17 cellular contexts compared by ENCODE assay signal in the genomic region with DNA sequence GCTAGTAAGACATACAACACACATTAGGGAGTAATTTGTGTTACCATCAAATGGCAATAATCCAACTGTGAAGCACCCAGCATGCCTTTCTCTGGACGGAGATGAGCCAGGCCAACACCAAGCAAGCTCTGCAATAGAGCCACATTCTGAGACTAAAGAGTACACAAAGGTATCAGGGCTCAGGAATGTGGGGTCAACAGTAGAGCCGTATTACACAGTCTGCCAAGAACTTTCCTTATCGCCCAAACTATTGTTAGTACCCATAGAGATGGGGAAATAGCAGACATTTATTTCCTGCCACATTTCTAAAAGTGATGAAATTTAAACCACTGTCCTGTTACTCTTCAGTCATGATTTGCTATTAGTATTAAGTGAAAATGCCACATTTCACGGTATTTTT.
DNase-seq lines count a peak whose midpoint lies in the region; ATAC-seq, FAIRE-seq and TF ChIP-seq lines count a peak whose summit lies in the region.
"Had no signal": no experiment of that assay in that cellular context is flagged by ENCODE, and none has a peak within 500 bp of the region (broad histone marks: within the 10 kb centered on the region; RNA-seq: fewer than 3 reads in every experiment).

No MANE protein-coding gene starts in this region.

- WGBS in pancreas, 2 donors: 13 to 16% methylated on average over 4 of the region's 4 CpGs

- H3K27me3 ChIP-seq in pancreas (no peaks in the 10 kb centered on the region), gastrocnemius medialis (no peaks in the 10 kb centered on the region), breast epithelium (no peaks in the 10 kb centered on the region)
- H3K27me3 ChIP-seq: adrenal gland, BE2C, neutrophil, SJCRH30 had no signal

- H3K27ac ChIP-seq in pancreas (peak overlapping the region in 3 of 4 donors; percentile 22 to 56 (median 56)), gastrocnemius medialis (no peak overlapping the region), breast epithelium (no peak overlapping the region)
- H3K27ac ChIP-seq: adrenal gland, neutrophil, SJCRH30, skin epidermis had no signal

- H3K9me3 ChIP-seq in pancreas: no peaks in the 10 kb centered on the region
- no peaks in the 10 kb centered on the region for H3K9me3 ChIP-seq in gastrocnemius medialis
- H3K9me3 ChIP-seq in breast epithelium: peaks cover 0 to 2% of the 10 kb centered on the region in 2 donors
- H3K9me3 ChIP-seq: adrenal gland, BE2C, neutrophil had no signal

- DNase-seq in ELR (ENCODE audit: low read depth) (peak; percentile 34), RCC 7860 (ENCODE audit: low spot score) (peak; percentile 45), fibroblast of pulmonary artery (ENCODE audit: low read depth) (peak; percentile 97), pancreas (peak in 2 of 6 donors; percentile 6 to 25), gastrocnemius medialis (no peak), breast epithelium (ENCODE audit: low spot score in 2 of 2) (no peak)
- DNase-seq: activated CD4-positive, alpha-beta memory T cell treated with anti-CD3 and anti-CD28 coated beads for 36 hours; adrenal gland; BE2C; NCI-H1092 treated with DMSO at 0.1 percent for 48 hours; SJCRH30; stimulated activated naive B cell treated with anti-CD40 and anti-IgM and Interleukin-4, amounts not matched to agents 10 μg/mL and 1 μg/mL and 100 μg/mL, for 72 hours had no signal

- FAIRE-seq in RCC 7860 (lab: Jason Lieb, UNC) (no peak), pancreas (lab: Jason Lieb, UNC) (no peak)
- FAIRE-seq: TTC549 had no signal

- no peaks in the 10 kb centered on the region for H3K4me1 ChIP-seq in pancreas
- no peaks in the 10 kb centered on the region for H3K4me1 ChIP-seq in gastrocnemius medialis
- H3K4me1 ChIP-seq in breast epithelium: no peaks in the 10 kb centered on the region
- H3K4me1 ChIP-seq: adrenal gland, BE2C had no signal

- in situ Hi-C loops in gastrocnemius medialis (cut with MboI; ENCODE audit: low sequenced_read_pairs in 4 of 4): no loop called here

- ATAC-seq in pancreas (peak; percentile 70 to 91 (median 82)), HG03457 (IDR thresholded peaks at IDR 0.05; ENCODE audit: unreplicated experiment) (no peak), HG02759 (IDR thresholded peaks at IDR 0.05; ENCODE audit: unreplicated experiment) (no peak), gastrocnemius medialis (no peak)
- ATAC-seq: stimulated activated naive B cell treated with anti-CD40 and anti-IgM and Interleukin-4, amounts not matched to agents 10 μg/mL and 1 μg/mL and 100 μg/mL, for 72 hours had no signal

- no peak overlapping the region for H3K4me3 ChIP-seq in fibroblast of pulmonary artery (replicated peaks; ENCODE audit: low read depth, low read length)
- H3K4me3 ChIP-seq in pancreas: no peak overlapping the region
- no peak overlapping the region for H3K4me3 ChIP-seq in gastrocnemius medialis
- no peak overlapping the region for H3K4me3 ChIP-seq in breast epithelium
- H3K4me3 ChIP-seq: adrenal gland, SJCRH30, skin epidermis had no signal

- H3K36me3 ChIP-seq in pancreas (no peaks in the 10 kb centered on the region), gastrocnemius medialis (no peaks in the 10 kb centered on the region), breast epithelium (no peaks in the 10 kb centered on the region)
- H3K36me3 ChIP-seq: adrenal gland, BE2C, neutrophil, SJCRH30 had no signal

- TF ChIP-seq CTCF in fibroblast of pulmonary artery (IDR thresholded peaks at IDR 0.05; ENCODE audit: low read length, missing control alignments) (no peak), pancreas (IDR thresholded peaks at IDR 0.05) (no peak), gastrocnemius medialis (IDR thresholded peaks at IDR 0.05 in 4 of 5, conservative IDR thresholded peaks at IDR 0.05 in 1 of 5) (no peak), breast epithelium (IDR thresholded peaks at IDR 0.05) (no peak)

- no peak for TF ChIP-seq POLR2A in gastrocnemius medialis (IDR thresholded peaks at IDR 0.05)
- no peak for TF ChIP-seq POLR2A in breast epithelium (IDR thresholded peaks at IDR 0.05)

- intact Hi-C loops in pancreas (cut with DNase I) (no loop called here), gastrocnemius medialis (cut with DNase I; ENCODE audit: low total_unique reads) (no loop called here), breast epithelium (cut with DNase I; ENCODE audit: low total_unique reads) (no loop called here)

Comparison
In these comparisons a context has a peak if more than half of its experiments do, and no peak if none do; other contexts are left out.
1. DNase-seq: peak in ELR (single experiment), RCC 7860 (single experiment) and fibroblast of pulmonary artery (single experiment); none in gastrocnemius medialis (0 of 2) and breast epithelium (0 of 2).
2. ATAC-seq: peak in pancreas (4 of 4); none in HG03457 (single experiment), HG02759 (single experiment) and gastrocnemius medialis (0 of 2).
3. H3K27ac ChIP-seq: peak in pancreas (3 of 4); none in gastrocnemius medialis (0 of 4) and breast epithelium (0 of 2).